13 cellular contexts compared by ENCODE assay signal in the genomic region with DNA sequence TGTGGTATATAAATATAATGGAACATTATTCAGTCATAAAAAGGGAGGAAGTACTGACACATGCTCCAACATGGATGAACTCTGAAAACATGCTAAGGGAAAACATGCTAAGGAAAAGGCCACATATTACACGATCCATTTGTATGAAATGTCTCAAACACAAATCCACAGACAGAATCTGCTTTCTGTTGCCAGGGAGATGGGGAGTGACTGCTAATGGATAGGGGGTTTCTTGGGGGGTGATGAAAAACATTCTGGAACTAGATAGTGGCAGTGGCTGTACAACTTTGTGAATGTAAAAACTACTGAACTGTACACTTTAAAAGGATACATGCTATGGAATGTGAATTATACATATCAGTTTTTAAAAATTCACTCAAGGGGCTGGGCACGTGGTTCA. TPM values are rescaled to one million over a fixed set of nuclear protein-coding genes. Genes with fewer than 3 reads are reported as not detected.
DNase-seq lines count a peak whose midpoint lies in the region; ATAC-seq, FAIRE-seq and TF ChIP-seq lines count a peak whose summit lies in the region.
"Had no signal": no experiment of that assay in that cellular context is flagged by ENCODE, and none has a peak within 500 bp of the region (broad histone marks: within the 10 kb centered on the region; RNA-seq: fewer than 3 reads in every experiment).

No MANE protein-coding gene starts in this region.

- H3K4me1 ChIP-seq in heart right ventricle (peaks cover 0 to 96% (median 60%) of the 10 kb centered on the region in 9 donors), right cardiac atrium (ENCODE audit: control insufficient read depth, insufficient read depth, low read length) (peaks cover 11% of the 10 kb centered on the region), keratinocyte (ENCODE audit: control insufficient read depth, extremely low read depth, insufficient read depth, low read length) (peaks cover 56% of the 10 kb centered on the region), transverse colon (peaks cover 38 to 83% (median 72%) of the 10 kb centered on the region in 4 donors)

- no peak for TF ChIP-seq EP300 in transverse colon (IDR thresholded peaks at IDR 0.05; ENCODE audit: low read depth)

- TF ChIP-seq CTCF in heart right ventricle (IDR thresholded peaks at IDR 0.05) (no peak), keratinocyte (optimal IDR thresholded peaks at IDR 0.05 in 1 of 3, IDR thresholded peaks at IDR 0.05 in 1 of 3, conservative IDR thresholded peaks at IDR 0.05 in 1 of 3; ENCODE audit: extremely low read depth in 1 of 3, insufficient read depth in 2 of 3, low read length in 3 of 3) (no peak), transverse colon (IDR thresholded peaks at IDR 0.05) (no peak)

- peak overlapping the region; percentile 3 for H3K4me2 ChIP-seq in keratinocyte (ENCODE audit: control insufficient read depth, extremely low read depth, insufficient read depth, low read depth, low read length)

- peaks cover 11% of the 10 kb centered on the region for H3K9me3 Mint-ChIP-seq in activated T-helper 1 cell treated with anti-CD3 and anti-CD28 coated beads, Interleukin-12 subunit alpha, Interleukin-12 subunit beta, Interleukin-2, Interleukin-4 antibody, amounts not matched to agents 30 ng/mL and 10 ng/mL and 1 ng/mL, durations not matched to agents 14 hours and 24 hours and 36 hours

- H3K4me3 ChIP-seq in heart right ventricle = no peak overlapping the region
- H3K4me3 ChIP-seq in right cardiac atrium (ENCODE audit: low read length) = no peak overlapping the region
- H3K4me3 ChIP-seq in keratinocyte (ENCODE audit: control insufficient read depth in 2 of 3, extremely low read depth in 1 of 3, insufficient read depth in 2 of 3, low read depth in 1 of 3, low read length in 3 of 3) = no peak overlapping the region
- no peak overlapping the region for H3K4me3 ChIP-seq in transverse colon
- H3K4me3 ChIP-seq: MG63, upper lobe of right lung had no signal

- 77 to 82% methylated on average over 2 of the region's 2 CpGs for WGBS in heart right ventricle, 2 donors
- 97% methylated on average over 2 of the region's 2 CpGs for WGBS in right cardiac atrium
- WGBS in transverse colon (ENCODE audit: low coverage in 1 of 2), 2 donors = 87 to 100% methylated on average over 1 to 2 of the region's 2 CpGs

- TF ChIP-seq POLR2A in transverse colon (IDR thresholded peaks at IDR 0.05) = no peak

- H3K36me3 Mint-ChIP-seq in activated T-helper 1 cell treated with anti-CD3 and anti-CD28 coated beads, Interleukin-12 subunit alpha, Interleukin-12 subunit beta, Interleukin-2, Interleukin-4 antibody, amounts not matched to agents 30 ng/mL and 10 ng/mL and 1 ng/mL, durations not matched to agents 14 hours and 24 hours and 36 hours (ENCODE audit: low read depth) = peaks cover 26% of the 10 kb centered on the region

- peak overlapping the region; percentile 64 for H3K4me3 Mint-ChIP-seq in activated T-helper 1 cell treated with anti-CD3 and anti-CD28 coated beads, Interleukin-12 subunit alpha, Interleukin-12 subunit beta, Interleukin-2, Interleukin-4 antibody, amounts not matched to agents 30 ng/mL and 10 ng/mL and 1 ng/mL, durations not matched to agents 14 hours and 24 hours and 36 hours

- DNase-seq in heart right ventricle (no peak), right cardiac atrium (no peak), keratinocyte (ENCODE audit: low read depth, low spot score) (no peak), transverse colon (no peak), T1000 (lab: John Stamatoyannopoulos, UW) (no peak), RPMI8226 (no peak)
- no peak for DNase-seq in activated T-helper 1 cell treated with anti-CD3 and anti-CD28 coated beads, Interleukin-12 subunit alpha, Interleukin-12 subunit beta, Interleukin-2, Interleukin-4 antibody, amounts not matched to agents 30 ng/mL and 10 ng/mL and 1 ng/mL, durations not matched to agents 14 hours and 24 hours and 36 hours (ENCODE audit: low spot score)
- DNase-seq: AML-193, MG63, NCI-H2107, SHP77 treated with DMSO at 0.1 percent for 48 hours, upper lobe of right lung had no signal

- no peaks in the 10 kb centered on the region for H3K27me3 Mint-ChIP-seq in activated T-helper 1 cell treated with anti-CD3 and anti-CD28 coated beads, Interleukin-12 subunit alpha, Interleukin-12 subunit beta, Interleukin-2, Interleukin-4 antibody, amounts not matched to agents 30 ng/mL and 10 ng/mL and 1 ng/mL, durations not matched to agents 14 hours and 24 hours and 36 hours (ENCODE audit: insufficient read depth)

- peaks cover 85% of the 10 kb centered on the region for H3K79me2 ChIP-seq in keratinocyte (ENCODE audit: control insufficient read depth, insufficient read depth, low read length)

- no peak overlapping the region for H3K9ac ChIP-seq in keratinocyte (ENCODE audit: control insufficient read depth, extremely low read depth, insufficient read depth, low read length)

- in situ Hi-C loops in transverse colon (cut with MboI; ENCODE audit: low pct_ligation_motif_present in 1 of 4, low pct_unique_long_range_greater_than_20kb in 1 of 4, low sequenced_read_pairs in 3 of 4) = no loop called here

- H3K27ac ChIP-seq in heart right ventricle (peak overlapping the region in 6 of 10 donors; percentile 41 to 76 (median 74)), right cardiac atrium (ENCODE audit: low read length) (no peak overlapping the region), keratinocyte (ENCODE audit: control insufficient read depth, insufficient read depth, low read length) (peak overlapping the region; percentile 100), transverse colon (peak overlapping the region; percentile 87 to 92 (median 88))
- H3K27ac ChIP-seq: upper lobe of right lung had no signal

- peaks cover 6% of the 10 kb centered on the region for H4K20me1 ChIP-seq in keratinocyte (ENCODE audit: control insufficient read depth, extremely low read depth, insufficient read depth, low read length)

- FAIRE-seq in keratinocyte (lab: Jason Lieb, UNC) = no peak

- H3K36me3 ChIP-seq in heart right ventricle (peaks cover 0 to 4% (median 0%) of the 10 kb centered on the region in 9 donors), keratinocyte (ENCODE audit: control insufficient read depth in 2 of 2, extremely low read depth in 1 of 2, insufficient read depth in 2 of 2, low read length in 2 of 2) (no peaks in the 10 kb centered on the region), transverse colon (no peaks in the 10 kb centered on the region)
- H3K36me3 ChIP-seq: upper lobe of right lung had no signal

- peaks cover 0 to 16% (median 4%) of the 10 kb centered on the region in 11 donors for H3K9me3 ChIP-seq in heart right ventricle
- H3K9me3 ChIP-seq in right cardiac atrium (ENCODE audit: control insufficient read depth, low read length) = no peaks in the 10 kb centered on the region
- no peaks in the 10 kb centered on the region for H3K9me3 ChIP-seq in keratinocyte (ENCODE audit: control insufficient read depth, low read depth, low read length)
- H3K9me3 ChIP-seq in transverse colon = peaks cover 9% of the 10 kb centered on the region in 2 donors
- H3K9me3 ChIP-seq: upper lobe of right lung had no signal

- peak overlapping the region; percentile 98 for H3K27ac Mint-ChIP-seq in activated T-helper 1 cell treated with anti-CD3 and anti-CD28 coated beads, Interleukin-12 subunit alpha, Interleukin-12 subunit beta, Interleukin-2, Interleukin-4 antibody, amounts not matched to agents 30 ng/mL and 10 ng/mL and 1 ng/mL, durations not matched to agents 14 hours and 24 hours and 36 hours

- no peaks in the 10 kb centered on the region for H3K9me1 ChIP-seq in keratinocyte (ENCODE audit: control insufficient read depth, extremely low read depth, insufficient read depth, low read length)

- dilution Hi-C loops in keratinocyte (cut with MboI; ENCODE audit: extremely low pct_ligation_motif_present, low sequenced_read_pairs) = no loop called here

- H3K4me1 Mint-ChIP-seq in activated T-helper 1 cell treated with anti-CD3 and anti-CD28 coated beads, Interleukin-12 subunit alpha, Interleukin-12 subunit beta, Interleukin-2, Interleukin-4 antibody, amounts not matched to agents 30 ng/mL and 10 ng/mL and 1 ng/mL, durations not matched to agents 14 hours and 24 hours and 36 hours (ENCODE audit: low read depth) = peaks cover 66% of the 10 kb centered on the region

- ATAC-seq in heart right ventricle (no peak), right cardiac atrium (no peak), GM21526 (IDR thresholded peaks at IDR 0.05; ENCODE audit: low FRiP score, unreplicated experiment) (no peak)
- ATAC-seq: upper lobe of right lung had no signal

- H3K27me3 ChIP-seq in heart right ventricle (no peaks in the 10 kb centered on the region), right cardiac atrium (ENCODE audit: control insufficient read depth, insufficient read depth) (no peaks in the 10 kb centered on the region), keratinocyte (ENCODE audit: control insufficient read depth, extremely low read depth, insufficient read depth, low read length) (no peaks in the 10 kb centered on the region), transverse colon (no peaks in the 10 kb centered on the region)
- H3K27me3 ChIP-seq: MG63, upper lobe of right lung had no signal

- intact Hi-C loops in heart right ventricle (cut with DNase I) = no loop called here
- intact Hi-C loops in right cardiac atrium (cut with DNase I) = no loop called here
- intact Hi-C loops in activated T-helper 1 cell treated with anti-CD3 and anti-CD28 coated beads, Interleukin-12 subunit alpha, Interleukin-12 subunit beta, Interleukin-2, Interleukin-4 antibody, amounts not matched to agents 30 ng/mL and 10 ng/mL and 1 ng/mL, durations not matched to agents 14 hours and 24 hours and 36 hours (cut with micrococcal nuclease) = loop anchor here (5.0 kb wide), 1 partner anchor 589 kb away; no protein-coding TSS in a partner anchor
- intact Hi-C loops in transverse colon (cut with DNase I; ENCODE audit: low total_unique reads) = no loop called here

- H2AFZ ChIP-seq in keratinocyte (ENCODE audit: control insufficient read depth, low read length) = no peak overlapping the region

RNA-seq across cellular contexts. Expression of a gene that starts 6.6 kb away (rescaled TPM):
- total RNA-seq in heart right ventricle (100 to 1,000 TPM in 1 of 10 donors, 10 to 100 TPM in 9; 66.0 to 162 (median 79.4) TPM), right cardiac atrium (10 to 100 TPM; 46.6 to 82.8 (median 56.6) TPM), transverse colon (10 to 100 TPM; 25.3 to 36.4 (median 27.1) TPM)
- polyA plus RNA-seq in heart right ventricle (10 to 100 TPM; 18.9 to 20.4 TPM), right cardiac atrium (31.5 TPM), keratinocyte (23.3 to 35.9 TPM (median 23.7 TPM) in 3 replicates)
- 57.9 and 59.1 TPM in 2 replicates for total RNA-seq in activated T-helper 1 cell treated with anti-CD3 and anti-CD28 coated beads, Interleukin-12 subunit alpha, Interleukin-12 subunit beta, Interleukin-2, Interleukin-4 antibody, amounts not matched to agents 30 ng/mL and 10 ng/mL and 1 ng/mL, durations not matched to agents 14 hours and 24 hours and 36 hours
- 5.6 TPM for polyA plus RNA-seq in keratinocyte (2011; ENCODE audit: low read depth)
- polyA plus RNA-seq in keratinocyte (2011; cell fraction: cytosol; rRNA removed) = 14.6 and 27.5 TPM in 2 replicates
- polyA plus RNA-seq in keratinocyte (2011; cell fraction: nucleus; rRNA removed) = 21.6 and 28.6 TPM in 2 replicates
- polyA plus RNA-seq in keratinocyte (2012; ENCODE audit: low replicate concordance) = 16.2 and 20.7 TPM in 2 replicates
- polyA minus RNA-seq in keratinocyte = 35.9 to 44.9 TPM (median 36.5 TPM) in 3 replicates
- 27.0 TPM for polyA minus RNA-seq in keratinocyte (2011; cell fraction: cytosol; rRNA and poly(A)+ RNA removed)
- polyA minus RNA-seq in keratinocyte (2011; cell fraction: nucleus; rRNA and poly(A)+ RNA removed) = 17.8 and 30.9 TPM in 2 replicates

RNA-seq across cellular contexts. Expression of a gene that starts 37.4 kb away (rescaled TPM):
- total RNA-seq in heart right ventricle (10 to 100 TPM; 14.2 to 31.9 (median 25.2) TPM), right cardiac atrium (10 to 100 TPM; 37.0 to 47.0 (median 42.4) TPM), transverse colon (10 to 100 TPM; 28.5 to 71.2 (median 35.1) TPM)
- polyA plus RNA-seq in heart right ventricle (10 to 100 TPM; 16.2 to 49.6 TPM), right cardiac atrium (33.7 TPM), keratinocyte (14.4 to 31.8 TPM (median 30.6 TPM) in 3 replicates)
- total RNA-seq in activated T-helper 1 cell treated with anti-CD3 and anti-CD28 coated beads, Interleukin-12 subunit alpha, Interleukin-12 subunit beta, Interleukin-2, Interleukin-4 antibody, amounts not matched to agents 30 ng/mL and 10 ng/mL and 1 ng/mL, durations not matched to agents 14 hours and 24 hours and 36 hours = 7.6 and 8.8 TPM in 2 replicates
- polyA plus RNA-seq in keratinocyte (2011; ENCODE audit: low read depth) = 2.3 TPM
- polyA plus RNA-seq in keratinocyte (2011; cell fraction: cytosol; rRNA removed) = 17.0 and 25.0 TPM in 2 replicates
- polyA plus RNA-seq in keratinocyte (2011; cell fraction: nucleus; rRNA removed) = 31.0 and 34.6 TPM in 2 replicates
- polyA plus RNA-seq in keratinocyte (2012; ENCODE audit: low replicate concordance) = 13.4 and 19.4 TPM in 2 replicates
- 11.8 to 23.0 TPM (median 14.3 TPM) in 3 replicates for polyA minus RNA-seq in keratinocyte
- 14.4 TPM for polyA minus RNA-seq in keratinocyte (2011; cell fraction: cytosol; rRNA and poly(A)+ RNA removed)
- polyA minus RNA-seq in keratinocyte (2011; cell fraction: nucleus; rRNA and poly(A)+ RNA removed) = 16.4 and 23.4 TPM in 2 replicates
